8 cellular contexts compared by ENCODE assay signal in genomic region chr16:67226804-67227566, GRCh38. TPM values are rescaled to one million over a fixed set of nuclear protein-coding genes. Genes with fewer than 3 reads are reported as not detected.
DNase-seq lines count a peak whose midpoint lies in the region; ATAC-seq and TF ChIP-seq lines count a peak whose summit lies in the region.

TMEM208 (plus strand) TSS chr16:67227130; CDS start chr16:67227219, 89 bp downstream.

- peak within 1 kb of the TSS; percentile 69 to 99 for H3K4me3 ChIP-seq in left lung

- H3K27me3 ChIP-seq in left lung: no peaks in the 10 kb centered on the region

- peak; percentile 97 for ATAC-seq in GM19351 (IDR thresholded peaks at IDR 0.05; ENCODE audit: unreplicated experiment)
- ATAC-seq in HG03521 (IDR thresholded peaks at IDR 0.05; ENCODE audit: unreplicated experiment): peak; percentile 95
- ATAC-seq in left lung: peak; percentile 97

- intact Hi-C loops in left lung (cut with DNase I): no loop called here

- peak in 1 of 2 donors; percentile 48 for TF ChIP-seq CTCF in left lung (IDR thresholded peaks at IDR 0.05)

- peak within 1 kb of the TSS; percentile 79 to 83 for H3K27ac ChIP-seq in left lung

- peak; percentile 61 to 98 (median 94) for DNase-seq in C1 segment of cervical spinal cord (lab: John Stamatoyannopoulos, UW)
- peak; percentile 90 for DNase-seq in NCI-H748 treated with DMSO at 0.1 percent for 48 hours (lab: John Stamatoyannopoulos, UW)
- DNase-seq in activated CD4-positive, alpha-beta T cell treated with anti-CD3 and anti-CD28 coated beads, Interleukin-2, amount 50 U/mL, for 24 hours (ENCODE audit: low read depth in 1 of 2, low spot score in 1 of 2): peak; percentile 98 to 99
- peak; percentile 99 for DNase-seq in dermis blood vessel endothelial cell
- peak; percentile 99 for DNase-seq in left lung
- DNase-seq in stimulated activated CD4-positive, alpha-beta T cell treated with anti-CD3 and anti-CD28 coated beads, Interleukin-2, amount 100 ng/mL, for 48 hours: peak; percentile 99

- H3K36me3 ChIP-seq in left lung: peaks cover 3 to 40% of the 10 kb centered on the region in 2 donors

- H3K4me1 ChIP-seq in left lung: peaks cover 15 to 25% of the 10 kb centered on the region in 2 donors

- no peaks in the 10 kb centered on the region for H3K9me3 ChIP-seq in left lung

RNA-seq across cellular contexts. Expression of gene TMEM208, which starts in this region (rescaled TPM):
- total RNA-seq in dermis blood vessel endothelial cell (21.1 and 31.7 TPM in 2 replicates), left lung (10 to 100 TPM; 43.8 to 56.9 TPM)

Comparison
In these comparisons a context has a peak if more than half of its experiments do, and no peak if none do; other contexts are left out.
1. Peak in every context shown above with its lines: DNase-seq, ATAC-seq, H3K4me3 ChIP-seq and H3K27ac ChIP-seq.